17 cellular contexts compared by ENCODE assay signal in the genomic region with DNA sequence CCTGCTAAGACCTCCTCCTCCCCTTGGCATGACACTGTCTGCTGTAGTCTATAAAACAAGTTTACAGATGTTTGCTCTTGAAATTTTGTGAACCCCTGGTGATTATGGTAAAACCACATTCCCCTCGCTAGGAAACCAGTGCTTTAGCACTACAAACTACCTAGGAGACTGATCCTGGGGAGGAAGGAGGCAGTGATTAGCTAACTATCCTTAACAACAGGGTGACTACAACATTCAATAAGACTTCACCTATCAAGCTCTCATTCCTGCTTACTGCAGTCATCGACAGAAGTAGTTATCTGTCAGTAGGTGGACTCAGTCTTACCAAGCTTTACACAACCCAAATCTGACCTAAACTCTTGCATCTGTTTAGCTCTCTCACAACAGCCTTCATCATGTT.
"Had no signal": no experiment of that assay in that cellular context is flagged by ENCODE, and none has a peak within 500 bp of the region (broad histone marks: within the 10 kb centered on the region; RNA-seq: fewer than 3 reads in every experiment).

No MANE protein-coding gene starts in this region.

- H3K27me3 ChIP-seq: foreskin keratinocyte, pancreas, suprapubic skin, thyroid gland had no signal

- H3K4me3 Mint-ChIP-seq: central memory CD8-positive, alpha-beta T cell; effector memory CD8-positive, alpha-beta T cell; natural killer cell; neural crest cell had no signal

- H3K27me3 Mint-ChIP-seq: central memory CD8-positive, alpha-beta T cell; effector memory CD8-positive, alpha-beta T cell had no signal

- H3K27ac ChIP-seq: foreskin keratinocyte, pancreas, suprapubic skin, thyroid gland had no signal

- H3K27ac Mint-ChIP-seq: effector memory CD8-positive, alpha-beta T cell; natural killer cell; progenitor cell of endocrine pancreas had no signal

- H3K4me3 ChIP-seq: pancreas, suprapubic skin, thyroid gland had no signal

- H3K9me3 ChIP-seq: pancreas, suprapubic skin, thyroid gland had no signal

- H3K4me1 Mint-ChIP-seq: central memory CD8-positive, alpha-beta T cell had no signal

- DNase-seq: effector memory CD8-positive, alpha-beta T cell; foreskin keratinocyte; kidney glomerular epithelial cell; mammary epithelial cell; natural killer cell; nucleus accumbens; pancreas; right cardiac atrium; small intestine; stimulated activated CD4-positive, alpha-beta T cell treated with anti-CD3 and anti-CD28 coated beads, Interleukin-2, amount 100 ng/mL, for 48 hours; stimulated activated naive CD4-positive, alpha-beta T cell treated with Interleukin-2 at 50 U/mL for 16 hours; thyroid gland had no signal

- H3K36me3 Mint-ChIP-seq: natural killer cell had no signal

- H3K4me1 ChIP-seq: foreskin keratinocyte, pancreas, suprapubic skin had no signal

- H3K36me3 ChIP-seq: pancreas, suprapubic skin, thyroid gland had no signal

- ATAC-seq: effector memory CD8-positive, alpha-beta T cell; foreskin keratinocyte; left lobe of liver; natural killer cell; pancreas; right cardiac atrium had no signal
